18 cellular contexts compared by ENCODE assay signal in genomic region chr6:31293343-31293742, GRCh38. TPM values are rescaled to one million over a fixed set of nuclear protein-coding genes. Genes with fewer than 3 reads are reported as not detected.
DNase-seq lines count a peak whose midpoint lies in the region; ATAC-seq, FAIRE-seq and TF ChIP-seq lines count a peak whose summit lies in the region.
"Had no signal": no experiment of that assay in that cellular context is flagged by ENCODE, and none has a peak within 500 bp of the region (broad histone marks: within the 10 kb centered on the region; RNA-seq: fewer than 3 reads in every experiment).

No MANE protein-coding gene starts in this region.

- no peaks in the 10 kb centered on the region for H3K9me3 ChIP-seq in keratinocyte (ENCODE audit: control insufficient read depth, low read depth, low read length)
- H3K9me3 ChIP-seq: BLaER1, MG63 had no signal

- dilution Hi-C loops in keratinocyte (cut with MboI; ENCODE audit: extremely low pct_ligation_motif_present, low sequenced_read_pairs) = no loop called here

- peaks cover 7% of the 10 kb centered on the region for H3K27me3 Mint-ChIP-seq in activated naive CD4-positive, alpha-beta T cell treated with anti-CD3 and anti-CD28 coated beads for 36 hours (ENCODE audit: low read depth)

- CTCF ChIA-PET in activated naive CD4-positive, alpha-beta T cell treated with anti-CD3 and anti-CD28 coated beads for 36 hours (lab: Charles Lee) = no interaction called here

- DNase-seq in COLO829 (ENCODE audit: low spot score) (peak; percentile 32), LoVo (ENCODE audit: low spot score) (peak; percentile 33), bronchial epithelial cell (ENCODE audit: low read depth) (peak; percentile 41), keratinocyte (ENCODE audit: low read depth, low spot score) (no peak)
- DNase-seq in activated naive CD4-positive, alpha-beta T cell treated with Interleukin-2 at 50 U/mL for 16 hours = no peak
- DNase-seq in activated naive CD4-positive, alpha-beta T cell treated with anti-CD3 and anti-CD28 coated beads for 36 hours = no peak
- DNase-seq: activated CD4-positive, alpha-beta T cell treated with anti-CD3 and anti-CD28 coated beads, Interleukin-2, amount 10 ng/mL, durations not matched to agents 24 days and 14 days; caudate nucleus; MG63; NCI-H2171 treated with DMSO at 0.1 percent for 48 hours; right cardiac atrium; stimulated activated naive CD8-positive, alpha-beta T cell treated with anti-CD3 and anti-CD28 coated beads, Interleukin-15, amount 100 ng/mL, for 72 hours had no signal

- FAIRE-seq in bronchial epithelial cell (lab: Jason Lieb, UNC) (peak; percentile 23), keratinocyte (lab: Jason Lieb, UNC) (peak; percentile 78)
- FAIRE-seq: GM18507 had no signal

- no peaks in the 10 kb centered on the region for H3K27me3 ChIP-seq in bronchial epithelial cell (ENCODE audit: control insufficient read depth, insufficient read depth, low read length)
- no peaks in the 10 kb centered on the region for H3K27me3 ChIP-seq in keratinocyte (ENCODE audit: control insufficient read depth, extremely low read depth, insufficient read depth, low read length)
- H3K27me3 ChIP-seq: BLaER1, MG63 had no signal

- H3K4me1 ChIP-seq in keratinocyte (ENCODE audit: control insufficient read depth, extremely low read depth, insufficient read depth, low read length) = no peaks in the 10 kb centered on the region
- H3K4me1 ChIP-seq: BLaER1 had no signal

- H3K9me1 ChIP-seq in keratinocyte (ENCODE audit: control insufficient read depth, extremely low read depth, insufficient read depth, low read length) = no peaks in the 10 kb centered on the region

- no peaks in the 10 kb centered on the region for H3K9me3 Mint-ChIP-seq in activated naive CD4-positive, alpha-beta T cell treated with anti-CD3 and anti-CD28 coated beads for 36 hours
- H3K9me3 Mint-ChIP-seq: activated T-helper 1 cell treated with anti-CD3 and anti-CD28 coated beads, Interleukin-12 subunit alpha, Interleukin-12 subunit beta, Interleukin-2, Interleukin-4 antibody, amounts not matched to agents 30 ng/mL and 10 ng/mL and 1 ng/mL, durations not matched to agents 14 hours and 24 hours and 36 hours; T-helper 1 cell treated with Interleukin-12 subunit alpha and Interleukin-12 subunit beta and Interleukin-4 antibody, amounts not matched to agents 30 μg/mL and 1 μg/mL, for 36 hours had no signal

- H3K27ac ChIP-seq in keratinocyte (ENCODE audit: control insufficient read depth, insufficient read depth, low read length) = no peak overlapping the region
- H3K27ac ChIP-seq: BLaER1 had no signal

- TF ChIP-seq CTCF in bronchial epithelial cell (IDR thresholded peaks at IDR 0.05; ENCODE audit: insufficient read depth, low read length, severe bottlenecking) = no peak
- TF ChIP-seq CTCF in keratinocyte (optimal IDR thresholded peaks at IDR 0.05 in 1 of 3, IDR thresholded peaks at IDR 0.05 in 1 of 3, conservative IDR thresholded peaks at IDR 0.05 in 1 of 3; ENCODE audit: extremely low read depth in 1 of 3, insufficient read depth in 2 of 3, low read length in 3 of 3) = no peak

- H3K4me3 Mint-ChIP-seq in activated naive CD4-positive, alpha-beta T cell treated with anti-CD3 and anti-CD28 coated beads for 36 hours = no peak overlapping the region
- H3K4me3 Mint-ChIP-seq: activated CD4-positive, alpha-beta T cell treated with anti-CD3 and anti-CD28 coated beads, Interleukin-2, amount 10 ng/mL, durations not matched to agents 24 days and 14 days; activated T-helper 1 cell treated with anti-CD3 and anti-CD28 coated beads, Interleukin-12 subunit alpha, Interleukin-12 subunit beta, Interleukin-2, Interleukin-4 antibody, amounts not matched to agents 30 ng/mL and 10 ng/mL and 1 ng/mL, durations not matched to agents 14 hours and 24 hours and 36 hours; stimulated activated naive CD8-positive, alpha-beta T cell treated with anti-CD3 and anti-CD28 coated beads, Interleukin-15, amount 100 ng/mL, for 72 hours; T-helper 1 cell treated with Interleukin-12 subunit alpha and Interleukin-12 subunit beta and Interleukin-4 antibody, amounts not matched to agents 30 μg/mL and 1 μg/mL, for 36 hours had no signal

- no peak overlapping the region for H3K27ac Mint-ChIP-seq in activated naive CD4-positive, alpha-beta T cell treated with anti-CD3 and anti-CD28 coated beads for 36 hours
- H3K27ac Mint-ChIP-seq: activated CD4-positive, alpha-beta T cell treated with anti-CD3 and anti-CD28 coated beads, Interleukin-2, amount 10 ng/mL, durations not matched to agents 24 days and 14 days; activated T-helper 1 cell treated with anti-CD3 and anti-CD28 coated beads, Interleukin-12 subunit alpha, Interleukin-12 subunit beta, Interleukin-2, Interleukin-4 antibody, amounts not matched to agents 30 ng/mL and 10 ng/mL and 1 ng/mL, durations not matched to agents 14 hours and 24 hours and 36 hours; stimulated activated naive CD8-positive, alpha-beta T cell treated with anti-CD3 and anti-CD28 coated beads, Interleukin-15, amount 100 ng/mL, for 72 hours; T-helper 1 cell treated with Interleukin-12 subunit alpha and Interleukin-12 subunit beta and Interleukin-4 antibody, amounts not matched to agents 30 μg/mL and 1 μg/mL, for 36 hours had no signal

- peaks cover 1% of the 10 kb centered on the region for H3K4me1 Mint-ChIP-seq in activated naive CD4-positive, alpha-beta T cell treated with anti-CD3 and anti-CD28 coated beads for 36 hours (ENCODE audit: low read depth)

- H3K9ac ChIP-seq in keratinocyte (ENCODE audit: control insufficient read depth, extremely low read depth, insufficient read depth, low read length) = no peak overlapping the region
- H3K9ac ChIP-seq: BLaER1 had no signal

- intact Hi-C loops in activated naive CD4-positive, alpha-beta T cell treated with anti-CD3 and anti-CD28 coated beads for 36 hours (cut with micrococcal nuclease) = no loop called here

- no peaks in the 10 kb centered on the region for H3K79me2 ChIP-seq in keratinocyte (ENCODE audit: control insufficient read depth, insufficient read depth, low read length)

- H3K4me2 ChIP-seq in keratinocyte (ENCODE audit: control insufficient read depth, extremely low read depth, insufficient read depth, low read depth, low read length) = no peak overlapping the region
- H3K4me2 ChIP-seq: BLaER1 had no signal

- H3K36me3 Mint-ChIP-seq in activated naive CD4-positive, alpha-beta T cell treated with anti-CD3 and anti-CD28 coated beads for 36 hours (ENCODE audit: low read depth) = no peaks in the 10 kb centered on the region

- no peak overlapping the region for H2AFZ ChIP-seq in keratinocyte (ENCODE audit: control insufficient read depth, low read length)

- ATAC-seq in GM21526 (IDR thresholded peaks at IDR 0.05; ENCODE audit: low FRiP score, unreplicated experiment) (no peak), GM21529 (IDR thresholded peaks at IDR 0.05; ENCODE audit: unreplicated experiment) (no peak)
- ATAC-seq: right cardiac atrium; stimulated activated naive CD8-positive, alpha-beta T cell treated with anti-CD3 and anti-CD28 coated beads, Interleukin-15, amount 100 ng/mL, for 72 hours had no signal

- H3K4me3 ChIP-seq in bronchial epithelial cell (ENCODE audit: low read depth, low read length) (no peak overlapping the region), keratinocyte (ENCODE audit: control insufficient read depth in 2 of 3, extremely low read depth in 1 of 3, insufficient read depth in 2 of 3, low read depth in 1 of 3, low read length in 3 of 3) (no peak overlapping the region)
- H3K4me3 ChIP-seq: BLaER1, MG63 had no signal

- no peaks in the 10 kb centered on the region for H3K36me3 ChIP-seq in bronchial epithelial cell (ENCODE audit: control insufficient read depth, insufficient read depth, low read length)
- no peaks in the 10 kb centered on the region for H3K36me3 ChIP-seq in keratinocyte (ENCODE audit: control insufficient read depth in 2 of 2, extremely low read depth in 1 of 2, insufficient read depth in 2 of 2, low read length in 2 of 2)
- H3K36me3 ChIP-seq: BLaER1, MG63 had no signal

- H4K20me1 ChIP-seq in keratinocyte (ENCODE audit: control insufficient read depth, extremely low read depth, insufficient read depth, low read length) = no peaks in the 10 kb centered on the region
- H4K20me1 ChIP-seq: BLaER1 had no signal

RNA-seq across cellular contexts. Expression of gene HLA-C, which starts 21.5 kb away (rescaled TPM):
- 203 and 285 TPM in 2 replicates for total RNA-seq in bronchial epithelial cell
- polyA plus RNA-seq in keratinocyte = 329 to 536 TPM (median 330 TPM) in 3 replicates
- polyA plus RNA-seq in keratinocyte (2011; ENCODE audit: low read depth) = 213 TPM
- polyA plus RNA-seq in keratinocyte (2011; cell fraction: cytosol; rRNA removed) = 190 and 303 TPM in 2 replicates
- polyA plus RNA-seq in keratinocyte (2011; cell fraction: nucleus; rRNA removed) = 535 and 639 TPM in 2 replicates
- polyA plus RNA-seq in keratinocyte (2012; ENCODE audit: low replicate concordance) = 227 and 406 TPM in 2 replicates
- 149 to 376 TPM (median 226 TPM) in 3 replicates for polyA minus RNA-seq in keratinocyte
- polyA minus RNA-seq in keratinocyte (2011; cell fraction: cytosol; rRNA and poly(A)+ RNA removed) = 387 TPM
- polyA minus RNA-seq in keratinocyte (2011; cell fraction: nucleus; rRNA and poly(A)+ RNA removed) = 280 and 306 TPM in 2 replicates
- total RNA-seq in activated naive CD4-positive, alpha-beta T cell treated with anti-CD3 and anti-CD28 coated beads for 36 hours = 1,000 to 10,000 TPM; 1,018 to 1,049 TPM

Comparison
In these comparisons a context has a peak if more than half of its experiments do, and no peak if none do; other contexts are left out.
1. DNase-seq: peak in COLO829 (single experiment), LoVo (single experiment) and bronchial epithelial cell (single experiment); none in keratinocyte (single experiment), activated naive CD4-positive, alpha-beta T cell treated with Interleukin-2 at 50 U/mL for 16 hours (single experiment) and activated naive CD4-positive, alpha-beta T cell treated with anti-CD3 and anti-CD28 coated beads for 36 hours (single experiment).